In genomic region chr13:33676045-33676699, GRCh38 we compare ENCODE assay signal across 9 cellular contexts.
DNase-seq lines count a peak whose midpoint lies in the region; ATAC-seq, FAIRE-seq and TF ChIP-seq lines count a peak whose summit lies in the region.
"Had no signal": no experiment of that assay in that cellular context is flagged by ENCODE, and none has a peak within 500 bp of the region (broad histone marks: within the 10 kb centered on the region; RNA-seq: fewer than 3 reads in every experiment).

No MANE protein-coding gene starts in this region.

- H3K4me2 ChIP-seq in endothelial cell of umbilical vein (ENCODE audit: insufficient read depth, low read length) (peak overlapping the region; percentile 34), neural progenitor cell (no peak overlapping the region), GM23338 (no peak overlapping the region)

- peaks cover 2% of the 10 kb centered on the region for H3K9me3 Mint-ChIP-seq in neural progenitor cell
- peaks cover 4% of the 10 kb centered on the region; the same call in 2 of the 3 replicates for H3K9me3 Mint-ChIP-seq in GM23338

- TF ChIP-seq CTCF in C4-2B (conservative IDR thresholded peaks at IDR 0.05) = no peak
- no peak for TF ChIP-seq CTCF in endothelial cell of umbilical vein (IDR thresholded peaks at IDR 0.05; ENCODE audit: extremely low read depth in 1 of 2, insufficient read depth in 1 of 2, low read depth in 1 of 2, low read length in 2 of 2)
- no peak for TF ChIP-seq CTCF in neural progenitor cell (IDR thresholded peaks at IDR 0.05)
- no peak for TF ChIP-seq CTCF in GM23338 (conservative IDR thresholded peaks at IDR 0.05; ENCODE audit: low read depth in 2 of 2)

- no peak for FAIRE-seq in endothelial cell of umbilical vein (lab: Jason Lieb, UNC)
- no peak for FAIRE-seq in GM12892 (lab: Jason Lieb, UNC)

- CTCF ChIA-PET in endothelial cell of umbilical vein (lab: Charles Lee) = interaction anchor here (1.6 kb wide), 1 partner anchor 12 kb away, joined by 4 read pairs; no protein-coding TSS in a partner anchor

- H3K9me3 ChIP-seq in endothelial cell of umbilical vein (replicated peaks; ENCODE audit: control insufficient read depth, insufficient read depth, low read length) (no peaks in the 10 kb centered on the region), neural progenitor cell (ENCODE audit: low read depth) (no peaks in the 10 kb centered on the region)

- dilution Hi-C loops in endothelial cell of umbilical vein (cut with MboI; ENCODE audit: extremely low pct_ligation_motif_present, low sequenced_read_pairs) = no loop called here

- no peaks in the 10 kb centered on the region for H3K79me2 ChIP-seq in endothelial cell of umbilical vein (ENCODE audit: control insufficient read depth, insufficient read depth, low read length)
- H3K79me2 ChIP-seq in neural progenitor cell (ENCODE audit: low read depth) = no peaks in the 10 kb centered on the region
- no peaks in the 10 kb centered on the region for H3K79me2 ChIP-seq in GM23338 (replicated peaks; ENCODE audit: insufficient read depth)

- H3K27ac Mint-ChIP-seq in neural progenitor cell (peak overlapping the region; percentile 21), GM23338 (no peak overlapping the region)

- H3K4me1 Mint-ChIP-seq in neural progenitor cell (peaks cover 20% of the 10 kb centered on the region), GM23338 (peaks cover 6% of the 10 kb centered on the region)

- H3K27me3 Mint-ChIP-seq in neural progenitor cell (ENCODE audit: insufficient read depth, low read depth) = peaks cover 6% of the 10 kb centered on the region
- no peaks in the 10 kb centered on the region for H3K27me3 Mint-ChIP-seq in GM23338 (ENCODE audit: insufficient read depth, low read depth, poor library complexity)

- H3K36me3 Mint-ChIP-seq in neural progenitor cell (no peaks in the 10 kb centered on the region), GM23338 (ENCODE audit: low read depth) (peaks cover 3% of the 10 kb centered on the region; the same call in 2 of the 3 replicates)

- peak overlapping the region; percentile 52 for H2AFZ ChIP-seq in endothelial cell of umbilical vein (ENCODE audit: low read depth, low read length)
- H2AFZ ChIP-seq in neural progenitor cell (replicated peaks) = peak overlapping the region; percentile 15
- H2AFZ ChIP-seq in GM23338 = no peak overlapping the region

- intact Hi-C loops in endothelial cell of umbilical vein (cut with micrococcal nuclease) = loop anchor here (5.0 kb wide), 1 partner anchor 46 kb away; no protein-coding TSS in a partner anchor

- H3K9ac ChIP-seq in endothelial cell of umbilical vein (replicated peaks; ENCODE audit: extremely low read depth, insufficient read depth, low read length) (no peak overlapping the region), neural progenitor cell (no peak overlapping the region)

- H3K4me1 ChIP-seq in endothelial cell of umbilical vein (ENCODE audit: control insufficient read depth, extremely low read depth, insufficient read depth, low read length) (peaks cover 15% of the 10 kb centered on the region), neural progenitor cell (no peaks in the 10 kb centered on the region), GM23338 (ENCODE audit: insufficient read depth) (no peaks in the 10 kb centered on the region)

- H3K36me3 ChIP-seq in endothelial cell of umbilical vein (ENCODE audit: control insufficient read depth in 2 of 2, extremely low read depth in 1 of 2, insufficient read depth in 2 of 2, low read length in 2 of 2) (no peaks in the 10 kb centered on the region), neural progenitor cell (no peaks in the 10 kb centered on the region), GM23338 (ENCODE audit: insufficient read depth) (no peaks in the 10 kb centered on the region)

- H3K27ac ChIP-seq in C4-2B = peak overlapping the region; percentile 27; the same call in 1 of the 2 replicates
- no peak overlapping the region for H3K27ac ChIP-seq in endothelial cell of umbilical vein (ENCODE audit: insufficient read depth, low read depth, low read length)
- no peak overlapping the region for H3K27ac ChIP-seq in neural progenitor cell
- no peak overlapping the region for H3K27ac ChIP-seq in GM23338 (ENCODE audit: low read depth)
- H3K27ac ChIP-seq: epithelial cell of prostate had no signal

- H3K4me3 Mint-ChIP-seq in neural progenitor cell (no peak overlapping the region), GM23338 (no peak overlapping the region)

- H3K9me2 ChIP-seq in GM23338 (ENCODE audit: insufficient read depth) = no peaks in the 10 kb centered on the region

- POLR2A ChIA-PET in endothelial cell of umbilical vein (lab: Charles Lee) = no interaction called here

- ATAC-seq in HG03159 (IDR thresholded peaks at IDR 0.05; ENCODE audit: unreplicated experiment) = no peak
- no peak for ATAC-seq in GM23338

- H3K27me3 ChIP-seq in endothelial cell of umbilical vein (ENCODE audit: control insufficient read depth in 2 of 2, insufficient read depth in 2 of 2, low read length in 2 of 2) (no peaks in the 10 kb centered on the region), neural progenitor cell (no peaks in the 10 kb centered on the region), GM23338 (ENCODE audit: insufficient read depth) (no peaks in the 10 kb centered on the region)

- no peaks in the 10 kb centered on the region for H3K9me1 ChIP-seq in endothelial cell of umbilical vein (replicated peaks; ENCODE audit: control insufficient read depth, extremely low read depth, insufficient read depth, low read length)

- H3K4me3 ChIP-seq in endothelial cell of umbilical vein (replicated peaks in 1 of 3; ENCODE audit: insufficient read depth in 1 of 3, low read depth in 1 of 3, low read length in 3 of 3) (peak overlapping the region in 1 of 3 experiments; percentile 41), neural progenitor cell (no peak overlapping the region), GM23338 (no peak overlapping the region)

- no TSS peak for BruUV-seq in endothelial cell of umbilical vein (replicated peaks; lab: Mats Ljungman, UMichigan)

- TF ChIP-seq POLR2A in endothelial cell of umbilical vein (IDR thresholded peaks at IDR 0.05; ENCODE audit: low read depth, low read length) (no peak), GM12892 (IDR thresholded peaks at IDR 0.05; ENCODE audit: low read depth, low read length) (no peak)

- peak; percentile 67 for DNase-seq in NCI-H748 treated with DMSO at 0.1 percent for 48 hours (lab: John Stamatoyannopoulos, UW)
- DNase-seq in endothelial cell of umbilical vein (ENCODE audit: low read depth, low spot score) = peak; percentile 10
- DNase-seq in neural progenitor cell (ENCODE audit: low spot score) = no peak
- no peak for DNase-seq in GM12892 (ENCODE audit: insufficient read length)
- DNase-seq in NCI-H2081 treated with DMSO at 0.1 percent for 48 hours (lab: John Stamatoyannopoulos, UW) = no peak
- no peak for DNase-seq in GM23338 (ENCODE audit: low spot score)

- H3F3A ChIP-seq in neural progenitor cell (ENCODE audit: low read depth) (no peaks in the 10 kb centered on the region), GM23338 (replicated peaks; ENCODE audit: low read depth) (no peaks in the 10 kb centered on the region)

- no peaks in the 10 kb centered on the region for H4K20me1 ChIP-seq in endothelial cell of umbilical vein (replicated peaks; ENCODE audit: control insufficient read depth, extremely low read depth, insufficient read depth, low read length)
- no peaks in the 10 kb centered on the region for H4K20me1 ChIP-seq in neural progenitor cell (ENCODE audit: low read depth)
- no peaks in the 10 kb centered on the region for H4K20me1 ChIP-seq in GM23338 (replicated peaks; ENCODE audit: insufficient read depth)

TF ChIP-seq in endothelial cell of umbilical vein, 7 proteins besides CTCF, POLR2A, EP300 and RAD21:
- TF ChIP-seq POLR2AphosphoS5 (IDR thresholded peaks at IDR 0.05; ENCODE audit: insufficient read depth, low read depth, low read length) (no peak), MYC (IDR thresholded peaks at IDR 0.05; ENCODE audit: low read depth, low read length) (no peak)

Comparison
In these comparisons a context has a peak if more than half of its experiments do, and no peak if none do; other contexts are left out.
1. DNase-seq: peak in NCI-H748 treated with DMSO at 0.1 percent for 48 hours (single experiment) and endothelial cell of umbilical vein (single experiment); none in neural progenitor cell (single experiment), GM12892 (single experiment), NCI-H2081 treated with DMSO at 0.1 percent for 48 hours (single experiment) and GM23338 (single experiment).